Comparison of ENCODE assay signal across 1 cellular context in genomic region chrX:47447607-47448006, GRCh38.
TF ChIP-seq lines count a peak whose summit lies in the region.

No MANE protein-coding gene starts in this region.

TF ChIP-seq in A549, 52 proteins besides CTCF, POLR2A, EP300 and RAD21 (continued from another document):
- no peak for TF ChIP-seq MAZ (IDR thresholded peaks at IDR 0.05; ENCODE audit: borderline replicate concordance, low read depth, low read length)
- TF ChIP-seq RFX5 (IDR thresholded peaks at IDR 0.05): no peak
- TF ChIP-seq KDM1A (IDR thresholded peaks at IDR 0.05; ENCODE audit: low read depth): no peak
- no peak for TF ChIP-seq ZC3H11A (IDR thresholded peaks at IDR 0.05)
- no peak for TF ChIP-seq CEBPB (IDR thresholded peaks at IDR 0.05)
- TF ChIP-seq MAFK (IDR thresholded peaks at IDR 0.05; ENCODE audit: partially characterized antibody): no peak
- TF ChIP-seq TP53 (CRISPR knock-in tag; IDR thresholded peaks at IDR 0.05): no peak
- TF ChIP-seq RARB (CRISPR knock-in tag; IDR thresholded peaks at IDR 0.05): no peak
- TF ChIP-seq SMC3 (IDR thresholded peaks at IDR 0.05): no peak
- TF ChIP-seq HOXB5 (CRISPR knock-in tag; IDR thresholded peaks at IDR 0.05): no peak
- TF ChIP-seq CHD4 (IDR thresholded peaks at IDR 0.05; ENCODE audit: borderline replicate concordance): no peak
